In the genomic region with DNA sequence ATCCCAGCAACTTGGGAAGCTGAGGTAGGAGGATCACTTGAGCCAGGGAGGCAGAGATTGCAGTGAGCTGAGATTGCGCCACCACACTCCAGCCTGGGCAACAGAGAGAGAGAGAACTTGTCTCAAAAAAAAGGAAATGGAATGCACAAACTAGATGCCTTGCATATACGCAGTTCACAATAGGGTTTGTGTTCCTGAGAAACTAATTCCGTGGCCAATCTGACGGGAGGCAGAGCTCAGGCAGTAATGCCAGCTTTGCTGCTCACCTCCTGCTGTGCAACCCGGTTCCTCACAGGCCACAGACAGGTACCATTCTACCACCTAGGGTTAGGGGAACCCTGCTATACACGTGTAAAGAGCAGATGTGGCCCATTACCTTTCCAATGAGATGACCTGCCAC, we compare ENCODE assay signal across 7 cellular contexts. TPM values are rescaled to one million over a fixed set of nuclear protein-coding genes. Genes with fewer than 3 reads are reported as not detected.
A peak's percentile ranks its signal among the peaks of the same experiment; 100 is the strongest.
DNase-seq lines count a peak whose midpoint lies in the region; TF ChIP-seq lines count a peak whose summit lies in the region.

No MANE protein-coding gene starts in this region.

- no peaks in the 10 kb centered on the region for H3K27me3 Mint-ChIP-seq in progenitor cell of endocrine pancreas

- H3K27me3 ChIP-seq in endocrine pancreas (ENCODE audit: control insufficient read depth, insufficient read depth, low read length) (no peaks in the 10 kb centered on the region), thyroid gland (no peaks in the 10 kb centered on the region)

- H3K36me3 Mint-ChIP-seq in progenitor cell of endocrine pancreas (ENCODE audit: insufficient read depth), result peaks cover 1% of the 10 kb centered on the region

- H3K4me1 Mint-ChIP-seq in progenitor cell of endocrine pancreas (ENCODE audit: low read depth), result peaks cover 16% of the 10 kb centered on the region

- TF ChIP-seq CTCF in progenitor cell of endocrine pancreas (IDR thresholded peaks at IDR 0.05; ENCODE audit: unreplicated experiment) (no peak), thyroid gland (IDR thresholded peaks at IDR 0.05) (no peak)

- H3K4me1 ChIP-seq in endocrine pancreas (ENCODE audit: control insufficient read depth, insufficient read depth, low read length) (peaks cover 3% of the 10 kb centered on the region), thyroid gland (peaks cover 19 to 23% of the 10 kb centered on the region in 2 donors)

- H3K27ac Mint-ChIP-seq in progenitor cell of endocrine pancreas, result no peak overlapping the region

- no peaks in the 10 kb centered on the region for H3K9me3 Mint-ChIP-seq in progenitor cell of endocrine pancreas (ENCODE audit: low read depth)

- DNase-seq in NOMO-1 treated with dmso at 0.1 percent for 144 hours (lab: John Stamatoyannopoulos, UW; ENCODE audit: unreplicated experiment), result peak; percentile 29
- DNase-seq in progenitor cell of endocrine pancreas (ENCODE audit: low spot score, unreplicated experiment), result no peak
- no peak for DNase-seq in midbrain (lab: John Stamatoyannopoulos, UW)
- no peak for DNase-seq in NCI-H1417 (lab: John Stamatoyannopoulos, UW)
- DNase-seq in thyroid gland, result no peak

- H3K9me3 ChIP-seq in endocrine pancreas (ENCODE audit: control insufficient read depth, low read length), result no peaks in the 10 kb centered on the region
- H3K9me3 ChIP-seq in thyroid gland, result no peaks in the 10 kb centered on the region

- H3K4me3 ChIP-seq in GM08714 (ENCODE audit: low read length) (peak overlapping the region; percentile 92; the same call in 1 of the 2 replicates), endocrine pancreas (ENCODE audit: control insufficient read depth, insufficient read depth, low read length) (peak overlapping the region; percentile 95), thyroid gland (replicated peaks in 1 of 3) (peak overlapping the region in 1 of 3 donors; percentile 96)

- no peak for TF ChIP-seq POLR2A in thyroid gland (IDR thresholded peaks at IDR 0.05)

- H3K4me3 Mint-ChIP-seq in progenitor cell of endocrine pancreas (ENCODE audit: low read depth), result peak overlapping the region; percentile 93

- intact Hi-C loops in thyroid gland (cut with DNase I), result no loop called here

- H3K9ac ChIP-seq in endocrine pancreas (ENCODE audit: control insufficient read depth, insufficient read depth, low read length), result no peak overlapping the region

- 63 to 75% methylated on average over 6 of the region's 6 CpGs for WGBS in thyroid gland, 2 donors

- no peak overlapping the region for H3K27ac ChIP-seq in thyroid gland

- H3K36me3 ChIP-seq in endocrine pancreas (ENCODE audit: control insufficient read depth, insufficient read depth, low read length) (no peaks in the 10 kb centered on the region), thyroid gland (peaks cover 0 to 4% of the 10 kb centered on the region in 2 donors)

RNA-seq across cellular contexts. Expression of gene CDK5RAP1, which starts 1.4 kb away (rescaled TPM):
- total RNA-seq in progenitor cell of endocrine pancreas (59.6 and 63.7 TPM in 2 replicates), thyroid gland (10 to 100 TPM; 26.6 to 41.8 (median 37.8) TPM)

RNA-seq across cellular contexts. Expression of gene SNTA1, which starts 43.6 kb away (rescaled TPM):
- total RNA-seq in progenitor cell of endocrine pancreas (5.8 and 6.7 TPM in 2 replicates), thyroid gland (100 to 1,000 TPM; 193 to 291 (median 248) TPM)

Comparison
In these comparisons a context has a peak if more than half of its experiments do, and no peak if none do; other contexts are left out.
1. RNA of gene SNTA1, which starts 43.6 kb away (total RNA-seq): 193 to 291 TPM in thyroid gland; 5.8 to 6.7 TPM in progenitor cell of endocrine pancreas; every median in the first group is over 10 times any median in the second.